Comparison of ENCODE assay signal across 13 cellular contexts in genomic region chr1:164638506-164639202, GRCh38.
DNase-seq lines count a peak whose midpoint lies in the region; ATAC-seq and TF ChIP-seq lines count a peak whose summit lies in the region.
"Had no signal": no experiment of that assay in that cellular context is flagged by ENCODE, and none has a peak within 500 bp of the region (broad histone marks: within the 10 kb centered on the region; RNA-seq: fewer than 3 reads in every experiment).

No MANE protein-coding gene starts in this region.

- ATAC-seq in gastrocnemius medialis = peak; percentile 5 to 13
- no peak for ATAC-seq in activated CD8-positive, alpha-beta T cell treated with anti-CD3 and anti-CD28 coated beads, Interleukin-2, amount 10 ng/mL, durations not matched to agents 7 days and 5 days

- H3K9ac ChIP-seq in iPS-20b (ENCODE audit: low read depth, low read length) = peak overlapping the region; percentile 16; the same call in 1 of the 2 replicates
- H3K9ac ChIP-seq: BLaER1 treated with 17β-estradiol and CSF1 and Interleukin-3, amounts not matched to agents 10 nM and 100 nM had no signal

- in situ Hi-C loops in brain microvascular endothelial cell (cut with HindIII; ENCODE audit: low pct_ligation_motif_present, low sequenced_read_pairs) = loop anchor here (25.0 kb wide), 1 partner anchor 149 kb away; no protein-coding TSS in a partner anchor
- in situ Hi-C loops in gastrocnemius medialis (cut with MboI; ENCODE audit: low sequenced_read_pairs in 4 of 4) = loop anchor here in 1 of 4 donors (10.0 kb wide), 1 partner anchor 146 kb away; no protein-coding TSS in a partner anchor

- H3K9me3 Mint-ChIP-seq in activated CD4-positive, alpha-beta T cell treated with anti-CD3 and anti-CD28 coated beads, Interleukin-2, amount 10 ng/mL, durations not matched to agents 24 days and 14 days = peaks cover 4% of the 10 kb centered on the region
- H3K9me3 Mint-ChIP-seq in activated naive CD4-positive, alpha-beta T cell treated with anti-CD3 and anti-CD28 coated beads, Interleukin-2, amount 10 ng/mL, durations not matched to agents 7 days and 5 days = no peaks in the 10 kb centered on the region
- H3K9me3 Mint-ChIP-seq in activated CD8-positive, alpha-beta T cell treated with anti-CD3 and anti-CD28 coated beads, Interleukin-2, amount 10 ng/mL, durations not matched to agents 7 days and 5 days (ENCODE audit: insufficient read depth) = no peaks in the 10 kb centered on the region
- H3K9me3 Mint-ChIP-seq: activated naive CD4-positive, alpha-beta T cell treated with anti-CD3 and anti-CD28 coated beads, Interleukin-2, amount 50 U/mL, for 24 hours had no signal

- CTCF ChIA-PET in GM10248 (lab: Yijun Ruan, JAX) = no interaction called here
- CTCF ChIA-PET in activated naive CD4-positive, alpha-beta T cell treated with anti-CD3 and anti-CD28 coated beads, Interleukin-2, amount 10 ng/mL, durations not matched to agents 7 days and 5 days (lab: Charles Lee) = no interaction called here
- CTCF ChIA-PET in activated CD8-positive, alpha-beta T cell treated with anti-CD3 and anti-CD28 coated beads, Interleukin-2, amount 10 ng/mL, durations not matched to agents 7 days and 5 days (lab: Charles Lee) = no interaction called here

- H3K4me1 ChIP-seq in iPS-20b (ENCODE audit: insufficient read depth, low read length) (peaks cover 54% of the 10 kb centered on the region), gastrocnemius medialis (peaks cover 100% of the 10 kb centered on the region in 2 donors)

- H3K27ac ChIP-seq in brain microvascular endothelial cell (peak overlapping the region; percentile 4), iPS-20b (ENCODE audit: low read length) (no peak overlapping the region), gastrocnemius medialis (peak overlapping the region; percentile 84 to 92 (median 90))
- H3K27ac ChIP-seq: BLaER1 treated with 17β-estradiol and CSF1 and Interleukin-3, amounts not matched to agents 10 nM and 100 nM had no signal

- no peaks in the 10 kb centered on the region for H3K27me3 Mint-ChIP-seq in activated CD4-positive, alpha-beta T cell treated with anti-CD3 and anti-CD28 coated beads, Interleukin-2, amount 10 ng/mL, durations not matched to agents 24 days and 14 days
- H3K27me3 Mint-ChIP-seq in activated naive CD4-positive, alpha-beta T cell treated with anti-CD3 and anti-CD28 coated beads, Interleukin-2, amount 10 ng/mL, durations not matched to agents 7 days and 5 days = no peaks in the 10 kb centered on the region
- H3K27me3 Mint-ChIP-seq in activated CD8-positive, alpha-beta T cell treated with anti-CD3 and anti-CD28 coated beads, Interleukin-2, amount 10 ng/mL, durations not matched to agents 7 days and 5 days (ENCODE audit: low read depth) = no peaks in the 10 kb centered on the region
- H3K27me3 Mint-ChIP-seq: activated naive CD4-positive, alpha-beta T cell treated with anti-CD3 and anti-CD28 coated beads, Interleukin-2, amount 50 U/mL, for 24 hours had no signal

- intact Hi-C loops in gastrocnemius medialis (cut with DNase I; ENCODE audit: low total_unique reads) = no loop called here
- intact Hi-C loops in activated CD4-positive, alpha-beta T cell treated with anti-CD3 and anti-CD28 coated beads, Interleukin-2, amount 10 ng/mL, durations not matched to agents 24 days and 14 days (cut with micrococcal nuclease) = no loop called here

- H3K4me3 Mint-ChIP-seq in activated CD4-positive, alpha-beta T cell treated with anti-CD3 and anti-CD28 coated beads, Interleukin-2, amount 10 ng/mL, durations not matched to agents 24 days and 14 days = no peak overlapping the region
- H3K4me3 Mint-ChIP-seq in activated naive CD4-positive, alpha-beta T cell treated with anti-CD3 and anti-CD28 coated beads, Interleukin-2, amount 10 ng/mL, durations not matched to agents 7 days and 5 days = no peak overlapping the region
- H3K4me3 Mint-ChIP-seq in activated CD8-positive, alpha-beta T cell treated with anti-CD3 and anti-CD28 coated beads, Interleukin-2, amount 10 ng/mL, durations not matched to agents 7 days and 5 days = no peak overlapping the region
- H3K4me3 Mint-ChIP-seq: activated naive CD4-positive, alpha-beta T cell treated with anti-CD3 and anti-CD28 coated beads, Interleukin-2, amount 50 U/mL, for 24 hours had no signal

- POLR2A ChIA-PET in GM10248 (lab: Yijun Ruan, JAX) = no interaction called here
- POLR2A ChIA-PET in activated CD8-positive, alpha-beta T cell treated with anti-CD3 and anti-CD28 coated beads, Interleukin-2, amount 10 ng/mL, durations not matched to agents 7 days and 5 days (lab: Charles Lee) = no interaction called here

- H3K4me3 ChIP-seq in brain microvascular endothelial cell (ENCODE audit: low read depth, low read length) (no peak overlapping the region), iPS-20b (ENCODE audit: low read length) (no peak overlapping the region), gastrocnemius medialis (no peak overlapping the region)
- H3K4me3 ChIP-seq: BLaER1 treated with 17β-estradiol and CSF1 and Interleukin-3, amounts not matched to agents 10 nM and 100 nM had no signal

- H3K27me3 ChIP-seq in brain microvascular endothelial cell (replicated peaks) = no peaks in the 10 kb centered on the region
- H3K27me3 ChIP-seq in iPS-20b (ENCODE audit: insufficient read depth, low read length) = no peaks in the 10 kb centered on the region
- no peaks in the 10 kb centered on the region for H3K27me3 ChIP-seq in gastrocnemius medialis
- H3K27me3 ChIP-seq: BLaER1 treated with 17β-estradiol and CSF1 and Interleukin-3, amounts not matched to agents 10 nM and 100 nM had no signal

- no peak for TF ChIP-seq POLR2A in gastrocnemius medialis (IDR thresholded peaks at IDR 0.05)

- no peaks in the 10 kb centered on the region for H3K4me1 Mint-ChIP-seq in activated CD4-positive, alpha-beta T cell treated with anti-CD3 and anti-CD28 coated beads, Interleukin-2, amount 10 ng/mL, durations not matched to agents 24 days and 14 days
- H3K4me1 Mint-ChIP-seq in activated naive CD4-positive, alpha-beta T cell treated with anti-CD3 and anti-CD28 coated beads, Interleukin-2, amount 10 ng/mL, durations not matched to agents 7 days and 5 days = no peaks in the 10 kb centered on the region
- H3K4me1 Mint-ChIP-seq in activated CD8-positive, alpha-beta T cell treated with anti-CD3 and anti-CD28 coated beads, Interleukin-2, amount 10 ng/mL, durations not matched to agents 7 days and 5 days (ENCODE audit: low read depth) = no peaks in the 10 kb centered on the region
- H3K4me1 Mint-ChIP-seq: activated naive CD4-positive, alpha-beta T cell treated with anti-CD3 and anti-CD28 coated beads, Interleukin-2, amount 50 U/mL, for 24 hours had no signal

- no peak overlapping the region for H3K27ac Mint-ChIP-seq in activated CD4-positive, alpha-beta T cell treated with anti-CD3 and anti-CD28 coated beads, Interleukin-2, amount 10 ng/mL, durations not matched to agents 24 days and 14 days
- H3K27ac Mint-ChIP-seq in activated naive CD4-positive, alpha-beta T cell treated with anti-CD3 and anti-CD28 coated beads, Interleukin-2, amount 10 ng/mL, durations not matched to agents 7 days and 5 days = no peak overlapping the region
- no peak overlapping the region for H3K27ac Mint-ChIP-seq in activated CD8-positive, alpha-beta T cell treated with anti-CD3 and anti-CD28 coated beads, Interleukin-2, amount 10 ng/mL, durations not matched to agents 7 days and 5 days
- H3K27ac Mint-ChIP-seq: activated naive CD4-positive, alpha-beta T cell treated with anti-CD3 and anti-CD28 coated beads, Interleukin-2, amount 50 U/mL, for 24 hours had no signal

- H3K36me3 ChIP-seq in brain microvascular endothelial cell (replicated peaks) = no peaks in the 10 kb centered on the region
- peaks cover 30% of the 10 kb centered on the region for H3K36me3 ChIP-seq in iPS-20b (ENCODE audit: insufficient read depth, low read depth, low read length)
- H3K36me3 ChIP-seq in gastrocnemius medialis = no peaks in the 10 kb centered on the region
- H3K36me3 ChIP-seq: BLaER1 treated with 17β-estradiol and CSF1 and Interleukin-3, amounts not matched to agents 10 nM and 100 nM had no signal

- peak in 2 of 3 experiments; percentile 76 to 90 for DNase-seq in NCI-H1417 (lab: John Stamatoyannopoulos, UW)
- DNase-seq in brain microvascular endothelial cell = no peak
- DNase-seq in gastrocnemius medialis = peak; percentile 43 to 65
- DNase-seq in activated CD4-positive, alpha-beta T cell treated with anti-CD3 and anti-CD28 coated beads, Interleukin-2, amount 10 ng/mL, durations not matched to agents 24 days and 14 days = no peak
- DNase-seq in GM10248 (ENCODE audit: extremely low spot score) = no peak
- DNase-seq in activated naive CD4-positive, alpha-beta T cell treated with anti-CD3 and anti-CD28 coated beads, Interleukin-2, amount 10 ng/mL, durations not matched to agents 7 days and 5 days = no peak
- no peak for DNase-seq in activated CD8-positive, alpha-beta T cell treated with anti-CD3 and anti-CD28 coated beads, Interleukin-2, amount 10 ng/mL, durations not matched to agents 7 days and 5 days
- DNase-seq: dermis blood vessel endothelial cell; foreskin melanocyte; stimulated activated CD4-positive, alpha-beta T cell treated with anti-CD3 and anti-CD28 coated beads, Interleukin-4, amount 100 ng/mL, for 4 hours had no signal

- no peaks in the 10 kb centered on the region for H3K36me3 Mint-ChIP-seq in activated CD4-positive, alpha-beta T cell treated with anti-CD3 and anti-CD28 coated beads, Interleukin-2, amount 10 ng/mL, durations not matched to agents 24 days and 14 days (ENCODE audit: low read depth)
- no peaks in the 10 kb centered on the region for H3K36me3 Mint-ChIP-seq in activated naive CD4-positive, alpha-beta T cell treated with anti-CD3 and anti-CD28 coated beads, Interleukin-2, amount 10 ng/mL, durations not matched to agents 7 days and 5 days
- no peaks in the 10 kb centered on the region for H3K36me3 Mint-ChIP-seq in activated CD8-positive, alpha-beta T cell treated with anti-CD3 and anti-CD28 coated beads, Interleukin-2, amount 10 ng/mL, durations not matched to agents 7 days and 5 days (ENCODE audit: low read depth)
- H3K36me3 Mint-ChIP-seq: activated naive CD4-positive, alpha-beta T cell treated with anti-CD3 and anti-CD28 coated beads, Interleukin-2, amount 50 U/mL, for 24 hours had no signal

- H3K9me3 ChIP-seq in iPS-20b (ENCODE audit: insufficient read depth, low read depth, low read length) = no peaks in the 10 kb centered on the region
- no peaks in the 10 kb centered on the region for H3K9me3 ChIP-seq in gastrocnemius medialis

- no peak for TF ChIP-seq CTCF in brain microvascular endothelial cell (IDR thresholded peaks at IDR 0.05; ENCODE audit: low read depth, low read length, missing control alignments)
- TF ChIP-seq CTCF in gastrocnemius medialis (IDR thresholded peaks at IDR 0.05 in 4 of 5, conservative IDR thresholded peaks at IDR 0.05 in 1 of 5) = peak in 1 of 5 experiments; percentile 9
- no peak for TF ChIP-seq CTCF in GM10248 (IDR thresholded peaks at IDR 0.05; ENCODE audit: control extremely low read depth, extremely low read depth, low read depth, missing control alignments)

Comparison
In these comparisons a context has a peak if more than half of its experiments do, and no peak if none do; other contexts are left out.
1. DNase-seq: peak in NCI-H1417 (2 of 3) and gastrocnemius medialis (2 of 2); none in brain microvascular endothelial cell (single experiment), activated CD4-positive, alpha-beta T cell treated with anti-CD3 and anti-CD28 coated beads, Interleukin-2, amount 10 ng/mL, durations not matched to agents 24 days and 14 days (single experiment), GM10248 (single experiment), activated naive CD4-positive, alpha-beta T cell treated with anti-CD3 and anti-CD28 coated beads, Interleukin-2, amount 10 ng/mL, durations not matched to agents 7 days and 5 days (single experiment) and activated CD8-positive, alpha-beta T cell treated with anti-CD3 and anti-CD28 coated beads, Interleukin-2, amount 10 ng/mL, durations not matched to agents 7 days and 5 days (single experiment).